Comparison of ENCODE assay signal across 8 cellular contexts in genomic region chr16:74309789-74310781, GRCh38. TPM values are rescaled to one million over a fixed set of nuclear protein-coding genes. Genes with fewer than 3 reads are reported as not detected.
A peak's percentile ranks its signal among the peaks of the same experiment; 100 is the strongest.
DNase-seq lines count a peak whose midpoint lies in the region; ATAC-seq and TF ChIP-seq lines count a peak whose summit lies in the region.

No MANE protein-coding gene starts in this region.

- peak; percentile 87 for TF ChIP-seq CTCF in AG10803 (conservative IDR thresholded peaks at IDR 0.05; ENCODE audit: low read length)
- peak; percentile 73 for TF ChIP-seq CTCF in GM12864 (IDR thresholded peaks at IDR 0.05; ENCODE audit: low read depth, low read length, missing control alignments)

- H3K4me3 Mint-ChIP-seq in activated CD8-positive, alpha-beta T cell treated with anti-CD3 and anti-CD28 coated beads, Interleukin-2, amount 10 ng/mL, durations not matched to agents 7 days and 5 days = no peak overlapping the region

- CTCF ChIA-PET in activated CD8-positive, alpha-beta T cell treated with anti-CD3 and anti-CD28 coated beads, Interleukin-2, amount 10 ng/mL, durations not matched to agents 7 days and 5 days (lab: Charles Lee) = interaction anchor here (1.0 to 4.0 kb wide), 6 partner anchors 9 to 417 kb away, joined by 3 to 31 read pairs (median 5); no protein-coding TSS in a partner anchor

- no peaks in the 10 kb centered on the region for H3K4me1 Mint-ChIP-seq in activated CD8-positive, alpha-beta T cell treated with anti-CD3 and anti-CD28 coated beads, Interleukin-2, amount 10 ng/mL, durations not matched to agents 7 days and 5 days (ENCODE audit: low read depth)

- no peak for TF ChIP-seq POLR2A in GM18505 (IDR thresholded peaks at IDR 0.05; ENCODE audit: borderline replicate concordance, extremely low read depth, insufficient read depth, insufficient read length)

- POLR2A ChIA-PET in activated CD8-positive, alpha-beta T cell treated with anti-CD3 and anti-CD28 coated beads, Interleukin-2, amount 10 ng/mL, durations not matched to agents 7 days and 5 days (lab: Charles Lee) = no interaction called here

- intact Hi-C loops in left ventricle myocardium superior (cut with micrococcal nuclease) = no loop called here

- no peaks in the 10 kb centered on the region for H3K27me3 Mint-ChIP-seq in activated CD8-positive, alpha-beta T cell treated with anti-CD3 and anti-CD28 coated beads, Interleukin-2, amount 10 ng/mL, durations not matched to agents 7 days and 5 days (ENCODE audit: low read depth)

- H3K36me3 Mint-ChIP-seq in activated CD8-positive, alpha-beta T cell treated with anti-CD3 and anti-CD28 coated beads, Interleukin-2, amount 10 ng/mL, durations not matched to agents 7 days and 5 days (ENCODE audit: low read depth) = peaks cover 34% of the 10 kb centered on the region

- H3K9me3 Mint-ChIP-seq in activated CD8-positive, alpha-beta T cell treated with anti-CD3 and anti-CD28 coated beads, Interleukin-2, amount 10 ng/mL, durations not matched to agents 7 days and 5 days (ENCODE audit: insufficient read depth) = no peaks in the 10 kb centered on the region

- DNase-seq in AG10803 (ENCODE audit: low read depth) (peak; percentile 58), GM12864 (ENCODE audit: low read depth) (no peak), NCI-H1105 (lab: John Stamatoyannopoulos, UW) (peak; percentile 12), left ventricle myocardium superior (no peak), smooth muscle cell of the brain vasculature (ENCODE audit: low read depth, low spot score) (peak; percentile 15), NCI-H524 treated with DMSO at 0.1 percent for 48 hours (lab: John Stamatoyannopoulos, UW) (no peak)
- peak; percentile 44 for DNase-seq in activated CD8-positive, alpha-beta T cell treated with anti-CD3 and anti-CD28 coated beads, Interleukin-2, amount 10 ng/mL, durations not matched to agents 7 days and 5 days

- H3K27ac Mint-ChIP-seq in activated CD8-positive, alpha-beta T cell treated with anti-CD3 and anti-CD28 coated beads, Interleukin-2, amount 10 ng/mL, durations not matched to agents 7 days and 5 days = no peak overlapping the region

- H3K4me3 ChIP-seq in AG10803 (ENCODE audit: low read length) = no peak overlapping the region
- H3K4me3 ChIP-seq in GM12864 (ENCODE audit: low read depth, low read length) = no peak overlapping the region

- no peak for ATAC-seq in activated CD8-positive, alpha-beta T cell treated with anti-CD3 and anti-CD28 coated beads, Interleukin-2, amount 10 ng/mL, durations not matched to agents 7 days and 5 days
- ATAC-seq in left ventricle myocardium superior (peak; percentile 30), GM18505 (IDR thresholded peaks at IDR 0.05; ENCODE audit: unreplicated experiment) (no peak)

RNA-seq across cellular contexts. Expression of gene PSMD7, which starts 13.5 kb away (rescaled TPM):
- 10 to 100 TPM; 95.1 to 96.1 TPM for total RNA-seq in activated CD8-positive, alpha-beta T cell treated with anti-CD3 and anti-CD28 coated beads, Interleukin-2, amount 10 ng/mL, durations not matched to agents 7 days and 5 days
- 129 TPM for total RNA-seq in left ventricle myocardium superior

Comparison
In these comparisons a context has a peak if more than half of its experiments do, and no peak if none do; other contexts are left out.
1. DNase-seq: peak in AG10803 (single experiment), NCI-H1105 (single experiment), activated CD8-positive, alpha-beta T cell treated with anti-CD3 and anti-CD28 coated beads, Interleukin-2, amount 10 ng/mL, durations not matched to agents 7 days and 5 days (single experiment) and smooth muscle cell of the brain vasculature (single experiment); none in GM12864 (single experiment), left ventricle myocardium superior (single experiment) and NCI-H524 treated with DMSO at 0.1 percent for 48 hours (single experiment).